In genomic region chr6:14046476-14047068, GRCh38 we compare ENCODE assay signal across 8 cellular contexts.
DNase-seq lines count a peak whose midpoint lies in the region; ATAC-seq, FAIRE-seq and TF ChIP-seq lines count a peak whose summit lies in the region.

No MANE protein-coding gene starts in this region.

- no peaks in the 10 kb centered on the region for H3K4me1 ChIP-seq in MM.1S (ENCODE audit: low read length)

- no peaks in the 10 kb centered on the region for H3F3A ChIP-seq in MM.1S (ENCODE audit: insufficient read depth, low read length)

- H3K36me3 ChIP-seq in MM.1S (replicated peaks; ENCODE audit: insufficient read depth, low read length) (no peaks in the 10 kb centered on the region), bronchial epithelial cell (ENCODE audit: control insufficient read depth, insufficient read depth, low read length) (no peaks in the 10 kb centered on the region)

- H2AFZ ChIP-seq in MM.1S (ENCODE audit: low read length) = no peak overlapping the region

- H3K27me3 ChIP-seq in AG04450 (ENCODE audit: control insufficient read depth, insufficient read depth, low read length) (no peaks in the 10 kb centered on the region), MM.1S (replicated peaks; ENCODE audit: insufficient read depth, low read length) (no peaks in the 10 kb centered on the region), bronchial epithelial cell (ENCODE audit: control insufficient read depth, insufficient read depth, low read length) (no peaks in the 10 kb centered on the region)

- H3K79me2 ChIP-seq in MM.1S (ENCODE audit: low read length) = no peaks in the 10 kb centered on the region

- peaks cover 43% of the 10 kb centered on the region for H3K27me3 Mint-ChIP-seq in T-helper 2 cell treated with Interferon-gamma antibody and Interleukin-4, amounts not matched to agents 5 μg/mL and 100 μg/mL, for 36 hours (ENCODE audit: low read depth)
- H3K27me3 Mint-ChIP-seq in memory B cell = peaks cover 11% of the 10 kb centered on the region
- peaks cover 29% of the 10 kb centered on the region for H3K27me3 Mint-ChIP-seq in type B pancreatic cell

- FAIRE-seq in bronchial epithelial cell (lab: Jason Lieb, UNC) = no peak

- H3K9ac ChIP-seq in MM.1S (ENCODE audit: low read length) = no peak overlapping the region

- H3K4me3 Mint-ChIP-seq in T-helper 2 cell treated with Interferon-gamma antibody and Interleukin-4, amounts not matched to agents 5 μg/mL and 100 μg/mL, for 36 hours = no peak overlapping the region
- H3K4me3 Mint-ChIP-seq in memory B cell (no peak overlapping the region), type B pancreatic cell (no peak overlapping the region)

- CTCF ChIA-PET in AG04450 (lab: Charles Lee) = interaction anchor here (0.6 to 7.1 kb wide), 30 partner anchors 9 to 1428 kb away, joined by 3 to 130 read pairs (median 5); partner anchors contain the start of gene RNF182

- POLR2A ChIA-PET in AG04450 (lab: Yijun Ruan, JAX) = interaction anchor here (0.7 kb wide), 1 partner anchor 232 kb away, joined by 5 read pairs; the partner anchor contains the start of gene MCUR1

- no peaks in the 10 kb centered on the region for H4K20me1 ChIP-seq in MM.1S (ENCODE audit: insufficient read depth, low read length)

- no peak overlapping the region for H3K27ac ChIP-seq in AG04450 (ENCODE audit: low read depth, low read length)
- no peak overlapping the region for H3K27ac ChIP-seq in MM.1S (ENCODE audit: low read length)

- peak; percentile 92 for ATAC-seq in memory B cell (ENCODE audit: low read depth)

- no peaks in the 10 kb centered on the region for H3K9me3 Mint-ChIP-seq in T-helper 2 cell treated with Interferon-gamma antibody and Interleukin-4, amounts not matched to agents 5 μg/mL and 100 μg/mL, for 36 hours
- H3K9me3 Mint-ChIP-seq in memory B cell (no peaks in the 10 kb centered on the region), type B pancreatic cell (no peaks in the 10 kb centered on the region)

- H3K4me3 ChIP-seq in AG04450 (ENCODE audit: low read depth, low read length) = no peak overlapping the region
- H3K4me3 ChIP-seq in GM12865 (ENCODE audit: low read depth, low read length) = no peak overlapping the region
- H3K4me3 ChIP-seq in MM.1S (ENCODE audit: low read length) = no peak overlapping the region
- no peak overlapping the region for H3K4me3 ChIP-seq in bronchial epithelial cell (ENCODE audit: low read depth, low read length)

- H3K9me2 ChIP-seq in MM.1S (replicated peaks; ENCODE audit: insufficient read depth, low read length) = no peaks in the 10 kb centered on the region

- no peak overlapping the region for H3K27ac Mint-ChIP-seq in T-helper 2 cell treated with Interferon-gamma antibody and Interleukin-4, amounts not matched to agents 5 μg/mL and 100 μg/mL, for 36 hours
- H3K27ac Mint-ChIP-seq in memory B cell (no peak overlapping the region), type B pancreatic cell (no peak overlapping the region)

- H3K4me1 Mint-ChIP-seq in T-helper 2 cell treated with Interferon-gamma antibody and Interleukin-4, amounts not matched to agents 5 μg/mL and 100 μg/mL, for 36 hours (ENCODE audit: low read depth) = no peaks in the 10 kb centered on the region
- peaks cover 4% of the 10 kb centered on the region for H3K4me1 Mint-ChIP-seq in memory B cell
- no peaks in the 10 kb centered on the region for H3K4me1 Mint-ChIP-seq in type B pancreatic cell (ENCODE audit: unreplicated experiment)

- peak; percentile 84 for TF ChIP-seq CTCF in AG04450 (IDR thresholded peaks at IDR 0.05; ENCODE audit: low read depth, low read length)
- TF ChIP-seq CTCF in GM12865 (IDR thresholded peaks at IDR 0.05; ENCODE audit: insufficient read depth, low read depth, low read length, missing control alignments) = peak; percentile 70
- TF ChIP-seq CTCF in MM.1S (IDR thresholded peaks at IDR 0.05; ENCODE audit: low read length) = peak; percentile 63
- peak; percentile 77 for TF ChIP-seq CTCF in bronchial epithelial cell (IDR thresholded peaks at IDR 0.05; ENCODE audit: insufficient read depth, low read length, severe bottlenecking)
- peak; percentile 79 for TF ChIP-seq CTCF in type B pancreatic cell (conservative IDR thresholded peaks at IDR 0.05)

- no peak for DNase-seq in AG04450 (ENCODE audit: low read depth, low spot score)
- peak; percentile 60 for DNase-seq in GM12865 (ENCODE audit: low read depth)
- peak; percentile 64 for DNase-seq in MM.1S
- DNase-seq in T-helper 2 cell treated with Interferon-gamma antibody and Interleukin-4, amounts not matched to agents 5 μg/mL and 100 μg/mL, for 36 hours (ENCODE audit: low spot score) = peak; percentile 26
- DNase-seq in bronchial epithelial cell (ENCODE audit: low read depth) = peak; percentile 68
- peak; percentile 47 to 56 for DNase-seq in memory B cell (ENCODE audit: low spot score in 2 of 2)
- DNase-seq in type B pancreatic cell (ENCODE audit: extremely low spot score, unreplicated experiment) = no peak
- no peak for DNase-seq in inferior parietal cortex (ENCODE audit: extremely low spot score)

- H3K9me3 ChIP-seq in AG04450 (ENCODE audit: control insufficient read depth, insufficient read depth, low read length) (no peaks in the 10 kb centered on the region), MM.1S (replicated peaks; ENCODE audit: insufficient read depth, low read length) (no peaks in the 10 kb centered on the region)

- no peak overlapping the region for H3K4me2 ChIP-seq in MM.1S (ENCODE audit: low read depth, low read length)

- H3K36me3 Mint-ChIP-seq in T-helper 2 cell treated with Interferon-gamma antibody and Interleukin-4, amounts not matched to agents 5 μg/mL and 100 μg/mL, for 36 hours (ENCODE audit: low read depth) = no peaks in the 10 kb centered on the region
- H3K36me3 Mint-ChIP-seq in memory B cell (no peaks in the 10 kb centered on the region), type B pancreatic cell (no peaks in the 10 kb centered on the region)

Comparison
In these comparisons a context has a peak if more than half of its experiments do, and no peak if none do; other contexts are left out.
1. DNase-seq: peak in GM12865 (single experiment), MM.1S (single experiment), T-helper 2 cell treated with Interferon-gamma antibody and Interleukin-4, amounts not matched to agents 5 μg/mL and 100 μg/mL, for 36 hours (single experiment), bronchial epithelial cell (single experiment) and memory B cell (2 of 2); none in AG04450 (single experiment), type B pancreatic cell (single experiment) and inferior parietal cortex (single experiment).
2. Peak in every context shown above with its lines, with median percentiles within 50 percentile points of each other: CTCF ChIP-seq.